ENCODE assay signal across 10 cellular contexts in the genomic region with DNA sequence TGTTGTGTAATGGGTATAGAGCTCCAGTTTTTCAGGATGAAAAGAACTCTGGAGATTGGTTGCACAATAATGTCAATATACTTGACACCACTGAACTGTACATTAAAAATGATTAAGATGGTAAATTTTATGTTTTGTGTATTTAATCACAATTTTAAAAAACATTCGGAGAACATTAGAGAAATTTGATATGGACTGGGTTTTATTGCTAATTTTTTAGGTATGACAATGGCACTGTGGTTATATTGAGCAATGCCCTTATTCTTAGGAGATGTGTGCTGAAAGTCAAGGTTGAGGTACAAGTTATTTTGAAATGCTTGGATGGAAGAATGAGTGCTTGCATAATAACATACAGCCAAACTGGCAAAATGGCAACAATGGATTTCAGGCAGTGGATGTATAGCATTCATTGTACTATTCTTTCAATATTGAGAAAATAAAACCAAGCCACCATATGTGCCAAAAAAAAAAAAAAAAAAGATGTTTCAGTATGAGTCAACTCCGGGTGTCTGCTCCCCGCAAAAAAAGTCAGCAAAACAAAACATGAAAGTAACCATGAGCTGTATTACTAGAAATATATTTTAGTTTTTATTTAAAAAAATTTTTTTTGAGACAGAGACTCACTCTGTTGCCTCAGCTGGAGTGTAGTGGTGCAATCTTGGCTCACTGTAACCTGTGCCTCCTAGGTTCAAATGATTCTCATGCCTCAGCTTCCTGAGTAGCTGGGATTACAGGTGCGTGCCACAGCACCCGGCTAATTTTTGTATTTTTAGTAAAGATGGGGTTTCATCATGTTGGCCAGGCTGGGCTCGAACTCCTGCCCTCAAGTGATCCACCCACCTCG. TPM values are rescaled to one million over a fixed set of nuclear protein-coding genes. Genes with fewer than 3 reads are reported as not detected.
DNase-seq lines count a peak whose midpoint lies in the region; ATAC-seq and TF ChIP-seq lines count a peak whose summit lies in the region.
"Had no signal": no experiment of that assay in that cellular context is flagged by ENCODE, and none has a peak within 500 bp of the region (broad histone marks: within the 10 kb centered on the region; RNA-seq: fewer than 3 reads in every experiment).

No MANE protein-coding gene starts in this region.

- no peak for TF ChIP-seq POLR2A in prostate gland (IDR thresholded peaks at IDR 0.05)
- no peak for TF ChIP-seq POLR2A in gastrocnemius medialis (IDR thresholded peaks at IDR 0.05)

- H3K27me3 ChIP-seq in dorsolateral prefrontal cortex = peaks cover 0 to 93% (median 60%) of the 10 kb centered on the region in 45 donors
- H3K27me3 ChIP-seq in prostate gland (replicated peaks; ENCODE audit: insufficient read depth) = no peaks in the 10 kb centered on the region
- peaks cover 13 to 40% (median 35%) of the 10 kb centered on the region in 3 donors for H3K27me3 ChIP-seq in gastrocnemius medialis

- H3K9me3 ChIP-seq in prostate gland (no peaks in the 10 kb centered on the region), gastrocnemius medialis (no peaks in the 10 kb centered on the region)

- DNase-seq in T-helper 22 cell (ENCODE audit: low read depth) (peak; percentile 24), fibroblast of pulmonary artery (ENCODE audit: low read depth) (peak; percentile 90), dorsolateral prefrontal cortex (no peak), prostate gland (ENCODE audit: low spot score) (no peak), NCI-H1048 (lab: John Stamatoyannopoulos, UW) (no peak), gastrocnemius medialis (no peak)
- DNase-seq: amygdala, NCI-H2227 treated with DMSO at 0.1 percent for 48 hours had no signal

- H3K27ac ChIP-seq in dorsolateral prefrontal cortex = no peak overlapping the region
- no peak overlapping the region for H3K27ac ChIP-seq in prostate gland
- no peak overlapping the region for H3K27ac ChIP-seq in gastrocnemius medialis

- H3K4me3 ChIP-seq in GM08714 (ENCODE audit: low read length) = peak overlapping the region; percentile 31; the same call in 1 of the 2 replicates
- no peak overlapping the region for H3K4me3 ChIP-seq in fibroblast of pulmonary artery (replicated peaks; ENCODE audit: low read depth, low read length)
- H3K4me3 ChIP-seq in dorsolateral prefrontal cortex = no peak overlapping the region
- no peak overlapping the region for H3K4me3 ChIP-seq in prostate gland
- no peak overlapping the region for H3K4me3 ChIP-seq in gastrocnemius medialis

- no peaks in the 10 kb centered on the region for H3K4me1 ChIP-seq in prostate gland (replicated peaks)
- H3K4me1 ChIP-seq in gastrocnemius medialis = no peaks in the 10 kb centered on the region

- in situ Hi-C loops in gastrocnemius medialis (cut with MboI; ENCODE audit: low sequenced_read_pairs in 4 of 4) = no loop called here

- intact Hi-C loops in dorsolateral prefrontal cortex (cut with DNase I) = no loop called here
- intact Hi-C loops in prostate gland (cut with DNase I) = no loop called here
- intact Hi-C loops in gastrocnemius medialis (cut with DNase I; ENCODE audit: low total_unique reads) = no loop called here

- ATAC-seq in HG02759 (IDR thresholded peaks at IDR 0.05; ENCODE audit: unreplicated experiment) (peak; percentile 46), gastrocnemius medialis (no peak)

- 78% methylated on average over 7 of the region's 7 CpGs for WGBS in prostate gland

- no peaks in the 10 kb centered on the region for H3K36me3 ChIP-seq in prostate gland
- H3K36me3 ChIP-seq in gastrocnemius medialis = no peaks in the 10 kb centered on the region

- TF ChIP-seq CTCF in fibroblast of pulmonary artery (IDR thresholded peaks at IDR 0.05; ENCODE audit: low read length, missing control alignments) = no peak
- no peak for TF ChIP-seq CTCF in dorsolateral prefrontal cortex (IDR thresholded peaks at IDR 0.05 in 54 of 56, conservative IDR thresholded peaks at IDR 0.05 in 2 of 56; ENCODE audit: low read depth in 1 of 56, partially characterized antibody in 56 of 56)
- TF ChIP-seq CTCF in prostate gland (IDR thresholded peaks at IDR 0.05) = no peak
- no peak for TF ChIP-seq CTCF in gastrocnemius medialis (IDR thresholded peaks at IDR 0.05 in 4 of 5, conservative IDR thresholded peaks at IDR 0.05 in 1 of 5)

RNA-seq across cellular contexts. Expression of a gene that starts 19.8 kb away (rescaled TPM):
- total RNA-seq in dorsolateral prefrontal cortex (not detected), prostate gland (not detected), gastrocnemius medialis (not detected)

RNA-seq across cellular contexts. Expression of a gene that starts 33.9 kb away (rescaled TPM):
- total RNA-seq in dorsolateral prefrontal cortex (1 to 10 TPM in 8 of 120 experiments, under 1 TPM in 20, not detected in 92; 0.26 to 1.7 (median 0.62) TPM), prostate gland (1 to 10 TPM; 4.1 to 9.5 TPM), gastrocnemius medialis (10 to 100 TPM in 2 of 4 donors, 1 to 10 TPM in 2; 4.1 to 22.1 (median 10.4) TPM)

Comparison
In these comparisons a context has a peak if more than half of its experiments do, and no peak if none do; other contexts are left out.
1. DNase-seq: peak in T-helper 22 cell (single experiment) and fibroblast of pulmonary artery (single experiment); none in dorsolateral prefrontal cortex (0 of 10), prostate gland (single experiment), NCI-H1048 (single experiment) and gastrocnemius medialis (0 of 2).